12 cellular contexts compared by ENCODE assay signal in genomic region chr6:170293881-170294755, GRCh38. TPM values are rescaled to one million over a fixed set of nuclear protein-coding genes. Genes with fewer than 3 reads are reported as not detected.
DNase-seq lines count a peak whose midpoint lies in the region; ATAC-seq, FAIRE-seq and TF ChIP-seq lines count a peak whose summit lies in the region.
"Had no signal": no experiment of that assay in that cellular context is flagged by ENCODE, and none has a peak within 500 bp of the region (broad histone marks: within the 10 kb centered on the region; RNA-seq: fewer than 3 reads in every experiment).

No MANE protein-coding gene starts in this region.

- H4K91ac ChIP-seq in H1 (replicated peaks; ENCODE audit: insufficient read length, low read length), result no peak overlapping the region

- H3K4me3 Mint-ChIP-seq in T-helper 2 cell treated with Interferon-gamma antibody and Interleukin-4, amounts not matched to agents 5 μg/mL and 100 μg/mL, for 36 hours, result peak overlapping the region; percentile 36
- H3K4me3 Mint-ChIP-seq in progenitor cell of endocrine pancreas (ENCODE audit: low read depth), result peak overlapping the region; percentile 72

- H4K20me1 ChIP-seq in H1 (replicated peaks in 1 of 2; ENCODE audit: control insufficient read depth in 1 of 2, insufficient read depth in 2 of 2, low read length in 2 of 2), result peaks cover 0 to 5% of the 10 kb centered on the region in 2 experiments

- H3K4me1 Mint-ChIP-seq in T-helper 2 cell treated with Interferon-gamma antibody and Interleukin-4, amounts not matched to agents 5 μg/mL and 100 μg/mL, for 36 hours (ENCODE audit: low read depth), result peaks cover 21% of the 10 kb centered on the region
- H3K4me1 Mint-ChIP-seq in progenitor cell of endocrine pancreas (ENCODE audit: low read depth), result peaks cover 32% of the 10 kb centered on the region

- no peak overlapping the region for H2BK5ac ChIP-seq in H1 (ENCODE audit: low read depth, low read length)

- no peak overlapping the region for H3K9ac ChIP-seq in H1 (replicated peaks in 1 of 4; ENCODE audit: extremely low read depth in 1 of 4, low read depth in 3 of 4, low read length in 3 of 4)

- no peak for TF ChIP-seq RAD21 in H1 (IDR thresholded peaks at IDR 0.05 in 1 of 2, conservative IDR thresholded peaks at IDR 0.05 in 1 of 2; ENCODE audit: low read depth in 2 of 2, low read length in 2 of 2)

- H3K9me3 ChIP-seq in H1 (ENCODE audit: insufficient read depth in 2 of 2, low read depth in 1 of 2, low read length in 1 of 2) (no peaks in the 10 kb centered on the region), heart left ventricle (no peaks in the 10 kb centered on the region)

- no peak for ATAC-seq in heart left ventricle
- ATAC-seq: stimulated activated naive B cell treated with anti-CD40 and anti-IgM and Interleukin-4, amounts not matched to agents 10 μg/mL and 1 μg/mL and 100 μg/mL, for 72 hours had no signal

- no peaks in the 10 kb centered on the region for H3K9me3 Mint-ChIP-seq in T-helper 2 cell treated with Interferon-gamma antibody and Interleukin-4, amounts not matched to agents 5 μg/mL and 100 μg/mL, for 36 hours
- no peaks in the 10 kb centered on the region for H3K9me3 Mint-ChIP-seq in progenitor cell of endocrine pancreas (ENCODE audit: low read depth)
- H3K9me3 Mint-ChIP-seq: stimulated activated naive B cell treated with anti-CD40 and anti-IgM and Interleukin-4, amounts not matched to agents 10 μg/mL and 1 μg/mL and 100 μg/mL, for 72 hours had no signal

- peak overlapping the region; percentile 43; the same call in 1 of the 2 replicates for H2BK12ac ChIP-seq in H1 (ENCODE audit: low read depth, low read length)

- H3K23ac ChIP-seq in H1 (ENCODE audit: insufficient read length), result no peak overlapping the region

- H3K4me3 ChIP-seq in H1 (ENCODE audit: extremely low read depth in 1 of 4, insufficient read depth in 2 of 4, low read depth in 3 of 4, low read length in 4 of 4) (peak overlapping the region; percentile 9 to 77 (median 20); a peak in 7 of 8 replicates), heart left ventricle (no peak overlapping the region)

- H2AK5ac ChIP-seq in H1 (ENCODE audit: low read depth, low read length), result 0 out of 2 replicates have a peak overlapping the region, but pooled peaks have one; percentile 7

- no peak for TF ChIP-seq EP300 in H1 (IDR thresholded peaks at IDR 0.05; ENCODE audit: borderline replicate concordance in 1 of 2, low read depth in 2 of 2, low read length in 2 of 2)

- peaks cover 68% of the 10 kb centered on the region for H3K27me3 Mint-ChIP-seq in T-helper 2 cell treated with Interferon-gamma antibody and Interleukin-4, amounts not matched to agents 5 μg/mL and 100 μg/mL, for 36 hours (ENCODE audit: low read depth)
- H3K27me3 Mint-ChIP-seq in progenitor cell of endocrine pancreas, result peaks cover 36% of the 10 kb centered on the region

- H2BK120ac ChIP-seq in H1 (replicated peaks; ENCODE audit: low read depth, low read length), result peak overlapping the region; percentile 38

- TF ChIP-seq CTCF in H1 (IDR thresholded peaks at IDR 0.05; ENCODE audit: control extremely low read depth in 1 of 3, insufficient read depth in 1 of 3, low read depth in 1 of 3, low read length in 3 of 3) (no peak), progenitor cell of endocrine pancreas (IDR thresholded peaks at IDR 0.05; ENCODE audit: unreplicated experiment) (no peak), heart left ventricle (IDR thresholded peaks at IDR 0.05) (no peak)

- H3K56ac ChIP-seq in H1 (replicated peaks; ENCODE audit: insufficient read length, low read depth, low read length), result no peak overlapping the region

- H3K36me3 ChIP-seq in H1 (ENCODE audit: control insufficient read depth in 2 of 4, insufficient read depth in 4 of 4, low read length in 3 of 4) (peaks cover 0 to under 1% (median 0%) of the 10 kb centered on the region in 4 experiments; a peak in 1 of 8 replicates), heart left ventricle (no peaks in the 10 kb centered on the region)

- H3K79me1 ChIP-seq in H1 (ENCODE audit: low read depth, low read length), result no peaks in the 10 kb centered on the region

- peak overlapping the region; percentile 73 to 94 for H3K4me2 ChIP-seq in H1 (ENCODE audit: insufficient read depth in 1 of 2, low read depth in 2 of 2, low read length in 2 of 2)

- 3% methylated on average over 12 of the region's 12 CpGs; no CpG with 5 or more reads in 1 of the 2 experiments for whole genome bisulfite sequencing in H1 (ENCODE audit: extremely low coverage in 1 of 2, insufficient coverage in 1 of 2, insufficient read length in 1 of 2, insufficient replicate concordance in 2 of 2, low coverage in 1 of 2, low lambda C conversion rate in 2 of 2, missing lambda C conversion rate in 1 of 2), 2 experiments
- WGBS in heart left ventricle, 4 donors, result 25 to 41% (median 36%) methylated on average over 12 of the region's 12 CpGs

- POLR2A ChIA-PET in H1 (lab: Charles Lee; ENCODE audit: partially characterized antibody), result interaction anchor here (0.7 to 1.9 kb wide), 6 partner anchors 8 to 332 kb away, joined by 3 to 6 read pairs (median 3); no protein-coding TSS in a partner anchor

- H4K8ac ChIP-seq in H1 (ENCODE audit: extremely low read depth, insufficient read depth, low read length), result no peak overlapping the region

- H4K5ac ChIP-seq in H1 (ENCODE audit: insufficient read length, low read depth, low read length), result no peak overlapping the region

- no peak overlapping the region for H2BK15ac ChIP-seq in H1 (ENCODE audit: low read length)

- H2BK20ac ChIP-seq in H1 (ENCODE audit: low read length), result no peak overlapping the region

- no peak for FAIRE-seq in H1 (lab: Jason Lieb, UNC)
- FAIRE-seq: G401.6 had no signal

- H3K79me2 ChIP-seq in H1 (ENCODE audit: control insufficient read depth in 1 of 2, insufficient read depth in 2 of 2, low read length in 2 of 2), result no peaks in the 10 kb centered on the region

- peaks cover 32% of the 10 kb centered on the region; the same call in 1 of the 2 replicates for H3K23me2 ChIP-seq in H1 (ENCODE audit: low read depth, low read length)

- TF ChIP-seq POLR2A in H1 (IDR thresholded peaks at IDR 0.05; ENCODE audit: control extremely low read depth in 1 of 2, low read depth in 2 of 2, low read length in 2 of 2) (no peak), heart left ventricle (IDR thresholded peaks at IDR 0.05) (no peak)

- CTCF ChIA-PET in H1 (lab: Charles Lee; ENCODE audit: partially characterized antibody), result interaction anchor here (0.6 to 1.4 kb wide), 8 partner anchors 9 to 256 kb away, joined by 3 to 4 read pairs (median 3); no protein-coding TSS in a partner anchor

- H3K4ac ChIP-seq in H1 (replicated peaks; ENCODE audit: insufficient read length, low read depth, low read length), result no peak overlapping the region

- H3K4me1 ChIP-seq in H1 (replicated peaks in 1 of 4; ENCODE audit: control insufficient read depth in 3 of 4, insufficient read depth in 4 of 4, low read length in 3 of 4) (peaks cover 17 to 38% (median 18%) of the 10 kb centered on the region in 4 experiments), heart left ventricle (peaks cover 11 to 63% (median 41%) of the 10 kb centered on the region in 12 donors)

- no peak for DNase-seq in T-helper 2 cell treated with Interferon-gamma antibody and Interleukin-4, amounts not matched to agents 5 μg/mL and 100 μg/mL, for 36 hours (ENCODE audit: low spot score)
- DNase-seq in T-helper 2 cell (no peak), NCI-H1694 treated with DMSO at 0.1 percent for 48 hours (lab: John Stamatoyannopoulos, UW) (peak; percentile 5), H1 (ENCODE audit: low read depth in 1 of 2, low spot score in 2 of 2) (no peak), progenitor cell of endocrine pancreas (ENCODE audit: low spot score, unreplicated experiment) (no peak), heart left ventricle (no peak), activated gamma-delta T cell treated with Interleukin-2 at 50 U/mL for 16 hours (no peak)
- no peak for DNase-seq in activated CD4-positive, CD25-positive, alpha-beta regulatory T cell (lab: John Stamatoyannopoulos, UW)
- DNase-seq: activated CD4-positive, alpha-beta T cell treated with anti-CD3 and anti-CD28 coated beads for 48 hours; Right ventricle myocardium superior; stimulated activated naive B cell treated with anti-CD40 and anti-IgM and Interleukin-4, amounts not matched to agents 10 μg/mL and 1 μg/mL and 100 μg/mL, for 72 hours had no signal

- intact Hi-C loops in heart left ventricle (cut with DNase I), result loop anchor here (2.0 to 10.0 kb wide), 15 partner anchors 127 to 463 kb away; no protein-coding TSS in a partner anchor

- H3K36me3 Mint-ChIP-seq in T-helper 2 cell treated with Interferon-gamma antibody and Interleukin-4, amounts not matched to agents 5 μg/mL and 100 μg/mL, for 36 hours (ENCODE audit: low read depth), result peaks cover 1% of the 10 kb centered on the region
- no peaks in the 10 kb centered on the region for H3K36me3 Mint-ChIP-seq in progenitor cell of endocrine pancreas (ENCODE audit: insufficient read depth)

- H3K14ac ChIP-seq in H1 (ENCODE audit: insufficient read length), result no peak overlapping the region

- H3K27ac Mint-ChIP-seq in T-helper 2 cell treated with Interferon-gamma antibody and Interleukin-4, amounts not matched to agents 5 μg/mL and 100 μg/mL, for 36 hours, result no peak overlapping the region
- peak overlapping the region; percentile 45 for H3K27ac Mint-ChIP-seq in progenitor cell of endocrine pancreas
- H3K27ac Mint-ChIP-seq: stimulated activated naive B cell treated with anti-CD40 and anti-IgM and Interleukin-4, amounts not matched to agents 10 μg/mL and 1 μg/mL and 100 μg/mL, for 72 hours had no signal

- no peak overlapping the region for H3K18ac ChIP-seq in H1 (ENCODE audit: extremely low read depth, low read length)

- H2AFZ ChIP-seq in H1 (ENCODE audit: low read length), result no peak overlapping the region

- H3K27ac ChIP-seq in H1 (ENCODE audit: low read depth, low read length) (no peak overlapping the region), heart left ventricle (no peak overlapping the region)

- peaks cover 38 to 68% (median 58%) of the 10 kb centered on the region in 4 experiments for H3K27me3 ChIP-seq in H1 (replicated peaks in 1 of 4; ENCODE audit: control insufficient read depth in 3 of 4, extremely low read depth in 1 of 4, insufficient read depth in 3 of 4, low read length in 3 of 4)
- H3K27me3 ChIP-seq in heart left ventricle, result peaks cover 9 to 91% (median 33%) of the 10 kb centered on the region in 9 donors

RNA-seq across cellular contexts. Expression of gene DLL1, which starts 3.2 kb away (rescaled TPM):
- 3.8 and 5.6 TPM in 2 replicates for total RNA-seq in H1 (2021; fragmentation: NEBNext Ultra II Directional; extraction: Animal tissue kit (Norgen Biotek cat#: 25700))
- 1.7 and 3.1 TPM in 2 replicates for polyA plus RNA-seq in H1 (2011; rRNA removed)
- polyA plus RNA-seq in H1 (2011; cell fraction: cytosol; rRNA removed), result 3.3 TPM
- 8.7 TPM for polyA plus RNA-seq in H1 (2011; cell fraction: nucleus; rRNA removed)
- 1.5 to 2.8 TPM (median 2.7 TPM) in 4 replicates for polyA plus RNA-seq in H1 (2012, experiment 1 of 2)
- polyA plus RNA-seq in H1 (2012, experiment 2 of 2), result 1.5 TPM
- 1.4 TPM for polyA plus RNA-seq in H1 (2013, experiment 1 of 2)
- polyA plus RNA-seq in H1 (2013, experiment 2 of 2), result 1.0 TPM
- polyA minus RNA-seq in H1 (2011; rRNA and poly(A)+ RNA removed), result 0.39 and 0.95 TPM in 2 replicates
- 2.3 TPM for polyA minus RNA-seq in H1 (2011; cell fraction: cytosol; rRNA and poly(A)+ RNA removed)
- 2.6 TPM for polyA minus RNA-seq in H1 (2011; cell fraction: nucleus; rRNA and poly(A)+ RNA removed)
- total RNA-seq in progenitor cell of endocrine pancreas, result 75.3 and 79.1 TPM in 2 replicates
- 10 to 100 TPM in 1 of 9 donors, 1 to 10 TPM in 8; 5.5 to 10.7 (median 8.0) TPM for total RNA-seq in heart left ventricle
- polyA plus RNA-seq in heart left ventricle, result 10 to 100 TPM in 1 of 2 donors, 1 to 10 TPM in 1; 2.6 to 10.0 TPM

RNA-seq across cellular contexts. Expression of gene FAM120B, which starts 12.4 kb away (rescaled TPM):
- 12.0 and 12.5 TPM in 2 replicates for total RNA-seq in H1 (2021; fragmentation: NEBNext Ultra II Directional; extraction: Animal tissue kit (Norgen Biotek cat#: 25700))
- polyA plus RNA-seq in H1 (2011; rRNA removed) (4.2 and 5.1 TPM in 2 replicates), heart left ventricle (1 to 10 TPM; 6.6 to 7.3 TPM)
- polyA plus RNA-seq in H1 (2011; cell fraction: cytosol; rRNA removed), result 5.8 TPM
- polyA plus RNA-seq in H1 (2011; cell fraction: nucleus; rRNA removed), result 11.3 TPM
- polyA plus RNA-seq in H1 (2012, experiment 1 of 2), result 6.9 to 9.1 TPM (median 8.0 TPM) in 4 replicates
- polyA plus RNA-seq in H1 (2012, experiment 2 of 2), result 1.6 TPM
- polyA plus RNA-seq in H1 (2013, experiment 1 of 2), result 8.2 TPM
- 8.6 TPM for polyA plus RNA-seq in H1 (2013, experiment 2 of 2)
- 22.0 and 30.5 TPM in 2 replicates for polyA minus RNA-seq in H1 (2011; rRNA and poly(A)+ RNA removed)
- 6.2 TPM for polyA minus RNA-seq in H1 (2011; cell fraction: cytosol; rRNA and poly(A)+ RNA removed)
- polyA minus RNA-seq in H1 (2011; cell fraction: nucleus; rRNA and poly(A)+ RNA removed), result 35.7 TPM
- total RNA-seq in progenitor cell of endocrine pancreas (46.2 and 49.3 TPM in 2 replicates), heart left ventricle (10 to 100 TPM; 12.1 to 29.4 (median 19.9) TPM)

Comparison
In these comparisons a context has a peak if more than half of its experiments do, and no peak if none do; other contexts are left out.
1. H3K4me3 ChIP-seq: peak in H1 (4 of 4); none in heart left ventricle (0 of 12).